31 cellular contexts compared by ENCODE assay signal in the genomic region with DNA sequence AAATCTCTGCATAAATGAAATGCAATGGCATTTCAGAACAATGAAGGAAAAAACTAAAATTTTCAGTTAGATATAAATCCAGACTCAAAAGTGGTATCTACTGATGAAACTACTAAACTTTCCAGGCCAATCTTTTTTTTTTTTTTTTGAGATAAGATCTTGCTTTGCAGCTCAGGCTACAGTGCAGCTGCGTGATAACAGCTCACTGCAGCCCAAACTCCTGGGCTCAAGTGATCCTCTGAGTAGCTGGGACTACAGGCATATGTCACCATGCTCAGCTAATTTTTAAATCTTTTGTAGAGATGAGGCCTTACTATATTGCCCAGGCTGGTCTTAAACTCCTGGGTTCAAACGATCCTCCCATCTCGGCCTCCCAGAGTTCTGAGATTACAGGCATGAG.
"Had no signal": no experiment of that assay in that cellular context is flagged by ENCODE, and none has a peak within 500 bp of the region (broad histone marks: within the 10 kb centered on the region; RNA-seq: fewer than 3 reads in every experiment).

No MANE protein-coding gene starts in this region.

- H3K9me3 Mint-ChIP-seq: activated CD4-positive, alpha-beta T cell treated with anti-CD3 and anti-CD28 coated beads, Interleukin-2, amount 10 ng/mL, durations not matched to agents 7 days and 5 days; activated T-helper 1 cell treated with anti-CD3 and anti-CD28 coated beads, Interleukin-12 subunit alpha, Interleukin-12 subunit beta, Interleukin-2, Interleukin-4 antibody, amounts not matched to agents 30 ng/mL and 10 ng/mL and 1 ng/mL, durations not matched to agents 14 hours and 24 hours and 36 hours; WTC11 had no signal

- H3K27me3 Mint-ChIP-seq: activated CD4-positive, alpha-beta memory T cell treated with anti-CD3 and anti-CD28 coated beads for 36 hours; activated CD4-positive, alpha-beta T cell treated with anti-CD3 and anti-CD28 coated beads for 36 hours; activated CD4-positive, alpha-beta T cell treated with anti-CD3 and anti-CD28 coated beads, Interleukin-2, amount 10 ng/mL, durations not matched to agents 7 days and 5 days; activated CD8-positive, alpha-beta T cell treated with anti-CD3 and anti-CD28 coated beads for 36 hours; activated naive CD8-positive, alpha-beta T cell treated with anti-CD3 and anti-CD28 coated beads for 36 hours; activated T-helper 17 cell treated with anti-CD3 and anti-CD28 coated beads, Interleukin-2, amount 50 U/mL, for 72 hours; T-helper 17 cell had no signal

- H3K4me3 Mint-ChIP-seq: activated CD4-positive, alpha-beta memory T cell treated with anti-CD3 and anti-CD28 coated beads for 36 hours; activated CD4-positive, alpha-beta T cell treated with anti-CD3 and anti-CD28 coated beads for 36 hours; activated CD4-positive, alpha-beta T cell treated with anti-CD3 and anti-CD28 coated beads, Interleukin-2, amount 10 ng/mL, durations not matched to agents 7 days and 5 days; activated CD8-positive, alpha-beta T cell treated with anti-CD3 and anti-CD28 coated beads for 36 hours; activated naive CD4-positive, alpha-beta T cell treated with anti-CD3 and anti-CD28 coated beads for 36 hours; activated naive CD8-positive, alpha-beta T cell treated with anti-CD3 and anti-CD28 coated beads for 36 hours; activated T-cell treated with anti-CD3 and anti-CD28 coated beads, Interleukin-2, amount 50 U/mL, for 4 hours; activated T-cell treated with anti-CD3 and anti-CD28 coated beads, Interleukin-2, amount 50 U/mL, for 72 hours; activated T-helper 1 cell treated with anti-CD3 and anti-CD28 coated beads, Interleukin-12 subunit alpha, Interleukin-12 subunit beta, Interleukin-2, Interleukin-4 antibody, amounts not matched to agents 30 ng/mL and 10 ng/mL and 1 ng/mL, durations not matched to agents 14 hours and 24 hours and 36 hours; activated T-helper 17 cell treated with anti-CD3 and anti-CD28 coated beads, Interleukin-2, amount 50 U/mL, for 72 hours; T-helper 17 cell; WTC11 had no signal

- DNase-seq: activated CD4-positive, alpha-beta memory T cell treated with anti-CD3 and anti-CD28 coated beads for 36 hours; activated CD4-positive, alpha-beta T cell treated with anti-CD3 and anti-CD28 coated beads for 1 hour; activated CD4-positive, alpha-beta T cell treated with anti-CD3 and anti-CD28 coated beads for 36 hours; activated CD4-positive, alpha-beta T cell treated with anti-CD3 and anti-CD28 coated beads for 48 hours; activated CD4-positive, alpha-beta T cell treated with anti-CD3 and anti-CD28 coated beads, Interleukin-2, amount 10 ng/mL, durations not matched to agents 7 days and 5 days; activated CD4-positive, CD25-positive, alpha-beta regulatory T cell; activated CD8-positive, alpha-beta memory T cell treated with anti-CD3 and anti-CD28 coated beads, Interleukin-2, amount 50 U/mL, for 4 hours; activated CD8-positive, alpha-beta T cell treated with anti-CD3 and anti-CD28 coated beads for 36 hours; activated effector memory CD4-positive, alpha-beta T cell treated with anti-CD3 and anti-CD28 coated beads, Interleukin-2, amount 50 U/mL, for 16 hours; activated gamma-delta T cell treated with Interleukin-2 at 50 U/mL for 16 hours; activated naive CD4-positive, alpha-beta T cell; activated naive CD4-positive, alpha-beta T cell treated with anti-CD3 and anti-CD28 coated beads for 36 hours; activated naive CD4-positive, alpha-beta T cell treated with anti-CD3 and anti-CD28 coated beads, Interleukin-2, amount 50 U/mL, for 16 hours; activated naive CD8-positive, alpha-beta T cell treated with anti-CD3 and anti-CD28 coated beads for 36 hours; activated T-cell treated with anti-CD3 and anti-CD28 coated beads for 4 hours; activated T-cell treated with anti-CD3 and anti-CD28 coated beads, Interleukin-2, amount 50 U/mL, for 1 hour; activated T-cell treated with anti-CD3 and anti-CD28 coated beads, Interleukin-2, amount 50 U/mL, for 4 hours; activated T-cell treated with anti-CD3 and anti-CD28 coated beads, Interleukin-2, amount 50 U/mL, for 72 hours; adrenal gland; amniotic stem cell; aorta; body of pancreas; brain microvascular endothelial cell; central memory CD4-positive, alpha-beta T cell; T-helper 17 cell; WERI-Rb-1 had no signal

- H3K36me3 Mint-ChIP-seq: activated CD4-positive, alpha-beta memory T cell treated with anti-CD3 and anti-CD28 coated beads for 36 hours; activated naive CD4-positive, alpha-beta T cell treated with anti-CD3 and anti-CD28 coated beads, Interleukin-2, amount 50 U/mL, for 72 hours; activated naive CD8-positive, alpha-beta T cell treated with anti-CD3 and anti-CD28 coated beads for 36 hours; WTC11 had no signal

- H3K27ac Mint-ChIP-seq: activated CD4-positive, alpha-beta memory T cell treated with anti-CD3 and anti-CD28 coated beads for 36 hours; activated CD4-positive, alpha-beta T cell treated with anti-CD3 and anti-CD28 coated beads for 36 hours; activated CD4-positive, alpha-beta T cell treated with anti-CD3 and anti-CD28 coated beads, Interleukin-2, amount 10 ng/mL, durations not matched to agents 7 days and 5 days; activated CD8-positive, alpha-beta T cell treated with anti-CD3 and anti-CD28 coated beads for 36 hours; activated naive CD4-positive, alpha-beta T cell treated with anti-CD3 and anti-CD28 coated beads for 36 hours; activated naive CD4-positive, alpha-beta T cell treated with anti-CD3 and anti-CD28 coated beads, Interleukin-2, amount 50 U/mL, for 72 hours; activated naive CD8-positive, alpha-beta T cell treated with anti-CD3 and anti-CD28 coated beads for 36 hours; activated T-helper 1 cell treated with anti-CD3 and anti-CD28 coated beads, Interleukin-12 subunit alpha, Interleukin-12 subunit beta, Interleukin-2, Interleukin-4 antibody, amounts not matched to agents 30 ng/mL and 10 ng/mL and 1 ng/mL, durations not matched to agents 14 hours and 24 hours and 36 hours; activated T-helper 17 cell treated with anti-CD3 and anti-CD28 coated beads, Interleukin-2, amount 50 U/mL, for 72 hours; T-helper 17 cell; WTC11 had no signal

- H3K4me1 Mint-ChIP-seq: activated CD4-positive, alpha-beta T cell treated with anti-CD3 and anti-CD28 coated beads for 36 hours; activated CD4-positive, alpha-beta T cell treated with anti-CD3 and anti-CD28 coated beads, Interleukin-2, amount 10 ng/mL, durations not matched to agents 7 days and 5 days; activated naive CD8-positive, alpha-beta T cell treated with anti-CD3 and anti-CD28 coated beads for 36 hours; activated T-helper 17 cell treated with anti-CD3 and anti-CD28 coated beads, Interleukin-2, amount 50 U/mL, for 72 hours; T-helper 17 cell had no signal

- ATAC-seq: activated CD4-positive, alpha-beta T cell treated with anti-CD3 and anti-CD28 coated beads for 36 hours; activated CD4-positive, CD25-positive, alpha-beta regulatory T cell treated with anti-CD3 and anti-CD28 coated beads, Interleukin-2, amount 50 U/mL, for 24 hours; activated CD8-positive, alpha-beta T cell treated with anti-CD3 and anti-CD28 coated beads for 36 hours; activated naive CD4-positive, alpha-beta T cell treated with anti-CD3 and anti-CD28 coated beads, Interleukin-2, amount 50 U/mL, for 72 hours; activated T-cell treated with anti-CD3 and anti-CD28 coated beads, Interleukin-2, amount 50 U/mL, for 4 hours; activated T-cell treated with anti-CD3 and anti-CD28 coated beads, Interleukin-2, amount 50 U/mL, for 72 hours; activated T-helper 17 cell treated with anti-CD3 and anti-CD28 coated beads, Interleukin-2, amount 50 U/mL, for 72 hours; body of pancreas; T-helper 17 cell; WTC11 had no signal
